Comparison of ENCODE assay signal across 26 cellular contexts in genomic region chr2:153354406-153354805, GRCh38.
DNase-seq lines count a peak whose midpoint lies in the region; ATAC-seq, FAIRE-seq and TF ChIP-seq lines count a peak whose summit lies in the region.
"Had no signal": no experiment of that assay in that cellular context is flagged by ENCODE, and none has a peak within 500 bp of the region (broad histone marks: within the 10 kb centered on the region; RNA-seq: fewer than 3 reads in every experiment).

No MANE protein-coding gene starts in this region.

- H2AFZ ChIP-seq in HCT116 (ENCODE audit: low read depth, low read length, poor library complexity, severe bottlenecking): no peak overlapping the region
- no peak overlapping the region for H2AFZ ChIP-seq in PC-9
- H2AFZ ChIP-seq: parathyroid adenoma had no signal

- H3K27me3 ChIP-seq in HCT116 (ENCODE audit: insufficient read depth, low read length): no peaks in the 10 kb centered on the region
- H3K27me3 ChIP-seq in PC-9 (ENCODE audit: insufficient read depth, low read depth): no peaks in the 10 kb centered on the region
- no peaks in the 10 kb centered on the region for H3K27me3 ChIP-seq in bronchial epithelial cell (ENCODE audit: control insufficient read depth, insufficient read depth, low read length)
- no peaks in the 10 kb centered on the region for H3K27me3 ChIP-seq in BE2C
- H3K27me3 ChIP-seq: right atrium auricular region had no signal

- TF ChIP-seq CTCF in HCT116 (IDR thresholded peaks at IDR 0.05 in 2 of 3, conservative IDR thresholded peaks at IDR 0.05 in 1 of 3; ENCODE audit: borderline replicate concordance in 1 of 3, insufficient read depth in 1 of 3, low read depth in 2 of 3, low read length in 2 of 3) (no peak), PC-9 (conservative IDR thresholded peaks at IDR 0.05) (no peak), bronchial epithelial cell (IDR thresholded peaks at IDR 0.05; ENCODE audit: insufficient read depth, low read length, severe bottlenecking) (no peak), BE2C (IDR thresholded peaks at IDR 0.05; ENCODE audit: low read depth, low read length) (no peak), GM13977 (IDR thresholded peaks at IDR 0.05; ENCODE audit: extremely low read depth, insufficient read depth, missing control alignments) (no peak)

- H3K4me1 ChIP-seq in HCT116 (ENCODE audit: control insufficient read depth in 1 of 2, insufficient read depth in 2 of 2, low read length in 2 of 2): no peaks in the 10 kb centered on the region
- no peaks in the 10 kb centered on the region for H3K4me1 ChIP-seq in PC-9 (replicated peaks; ENCODE audit: insufficient read depth)
- H3K4me1 ChIP-seq in BE2C: no peaks in the 10 kb centered on the region
- H3K4me1 ChIP-seq: parathyroid adenoma, right atrium auricular region had no signal

- no peaks in the 10 kb centered on the region for H3K9me3 ChIP-seq in HCT116 (ENCODE audit: control insufficient read depth in 1 of 2, insufficient read depth in 1 of 2, low read depth in 1 of 2, low read length in 2 of 2)
- H3K9me3 ChIP-seq in PC-9 (ENCODE audit: insufficient read depth, low read depth): no peaks in the 10 kb centered on the region
- H3K9me3 ChIP-seq in BE2C: no peaks in the 10 kb centered on the region
- H3K9me3 ChIP-seq: right atrium auricular region had no signal

- TF ChIP-seq POLR2A in HCT116 (IDR thresholded peaks at IDR 0.05; ENCODE audit: borderline replicate concordance, extremely low read depth, insufficient read depth, insufficient read length): no peak

- H3K27ac ChIP-seq in HCT116 (ENCODE audit: low read depth, low read length) (no peak overlapping the region), PC-9 (no peak overlapping the region)
- H3K27ac ChIP-seq: parathyroid adenoma, right atrium auricular region, thoracic aorta had no signal

- no peak for TF ChIP-seq RAD21 in HCT116 (IDR thresholded peaks at IDR 0.05; ENCODE audit: low read depth)

- H3K79me2 ChIP-seq in HCT116 (ENCODE audit: insufficient read depth, low read length): no peaks in the 10 kb centered on the region
- H3K79me2 ChIP-seq in PC-9 (ENCODE audit: low read depth): no peaks in the 10 kb centered on the region
- H3K79me2 ChIP-seq: parathyroid adenoma had no signal

- in situ Hi-C loops in GM13977 (cut with MboI; ENCODE audit: low pct_unique_long_range_greater_than_20kb, low sequenced_read_pairs, unreplicated experiment): no loop called here

- no peak for FAIRE-seq in bronchial epithelial cell (lab: Jason Lieb, UNC)
- FAIRE-seq: H1 had no signal

- POLR2A ChIA-PET in HCT116 (lab: Charles Lee) (no interaction called here), PC-9 (lab: Charles Lee; ENCODE audit: unreplicated experiment) (no interaction called here)

- H3K36me3 ChIP-seq in HCT116 (ENCODE audit: control insufficient read depth in 1 of 2, insufficient read depth in 2 of 2, low read length in 2 of 2) (no peaks in the 10 kb centered on the region), PC-9 (ENCODE audit: low read depth) (no peaks in the 10 kb centered on the region), bronchial epithelial cell (ENCODE audit: control insufficient read depth, insufficient read depth, low read length) (no peaks in the 10 kb centered on the region), BE2C (no peaks in the 10 kb centered on the region)
- H3K36me3 ChIP-seq: right atrium auricular region, thoracic aorta had no signal

- no TSS peak for BruUV-seq in HCT116 (replicated peaks; lab: Mats Ljungman, UMichigan)
- no TSS peak for BruUV-seq in PC-9 (replicated peaks; lab: Mats Ljungman, UMichigan)

- H3K4me3 ChIP-seq in HCT116 (replicated peaks in 1 of 2; ENCODE audit: low read depth in 1 of 2, low read length in 2 of 2) (no peak overlapping the region), PC-9 (no peak overlapping the region), bronchial epithelial cell (ENCODE audit: low read depth, low read length) (no peak overlapping the region), BE2C (ENCODE audit: low read depth, low read length) (no peak overlapping the region)
- H3K4me3 ChIP-seq: right atrium auricular region, thoracic aorta had no signal

- no peaks in the 10 kb centered on the region for H4K20me1 ChIP-seq in HCT116 (ENCODE audit: insufficient read depth)
- H4K20me1 ChIP-seq in PC-9 (ENCODE audit: insufficient read depth): no peaks in the 10 kb centered on the region

- CTCF ChIA-PET in HCT116 (lab: Charles Lee): no interaction called here
- CTCF ChIA-PET in PC-9 (lab: Charles Lee): no interaction called here

- RAD21 ChIA-PET in HCT116 (lab: Charles Lee; ENCODE audit: low non-redundant PET in 1 of 2, low total read pairs in 2 of 2, uncharacterized antibody in 2 of 2, unreplicated experiment in 2 of 2): no interaction called here

- H3K9me2 ChIP-seq in HCT116 (ENCODE audit: insufficient read depth) (no peaks in the 10 kb centered on the region), PC-9 (ENCODE audit: insufficient read depth) (no peaks in the 10 kb centered on the region)

- no peak for DNase-seq in HCT116 (ENCODE audit: low read depth, low spot score)
- peak; percentile 3 to 50 for DNase-seq in PC-9
- peak; percentile 20 for DNase-seq in bronchial epithelial cell (ENCODE audit: low read depth)
- peak; percentile 21 for DNase-seq in renal cortical epithelial cell (ENCODE audit: low read depth)
- no peak for DNase-seq in BE2C
- no peak for DNase-seq in activated CD4-positive, CD25-positive, alpha-beta regulatory T cell treated with anti-CD3 and anti-CD28 coated beads, Interleukin-2, amount 50 U/mL, for 72 hours
- no peak for DNase-seq in GM13977 (ENCODE audit: low spot score)
- no peak for DNase-seq in KG1 (lab: John Stamatoyannopoulos, UW)
- DNase-seq: activated CD4-positive, alpha-beta memory T cell treated with anti-CD3 and anti-CD28 coated beads for 36 hours; activated CD8-positive, alpha-beta memory T cell treated with anti-CD3 and anti-CD28 coated beads, Interleukin-2, amount 50 U/mL, for 48 hours; activated naive CD4-positive, alpha-beta T cell treated with Interleukin-2 at 50 U/mL for 16 hours; CD4-positive, alpha-beta memory T cell; hypothalamus; Kasumi-1; mesenchymal stem cell; NCI-H146; NCI-H446 treated with DMSO at 0.1 percent for 48 hours; NCI-H82; RPMI8226; stimulated activated CD4-positive, alpha-beta T cell treated with anti-CD3 and anti-CD28 coated beads, Interleukin-2, amount 100 ng/mL, for 24 hours; T-cell had no signal

- 0 out of 2 replicates have a peak, but pooled peaks have one; percentile 38 for ATAC-seq in HCT116
- ATAC-seq: activated CD4-positive, CD25-positive, alpha-beta regulatory T cell treated with anti-CD3 and anti-CD28 coated beads, Interleukin-2, amount 50 U/mL, for 24 hours; T-cell had no signal

- no peaks in the 10 kb centered on the region for H3F3A ChIP-seq in PC-9 (ENCODE audit: insufficient read depth, low read depth)

- H3K9ac ChIP-seq in HCT116 (ENCODE audit: low read length): no peak overlapping the region
- H3K9ac ChIP-seq: parathyroid adenoma had no signal

- intact Hi-C loops in HCT116 (cut with micrococcal nuclease): no loop called here
- intact Hi-C loops in PC-9 (cut with micrococcal nuclease; ENCODE audit: unreplicated experiment): no loop called here

- no peak overlapping the region for H3K4me2 ChIP-seq in HCT116 (ENCODE audit: low read length)
- no peak overlapping the region for H3K4me2 ChIP-seq in PC-9

TF ChIP-seq in HCT116, 20 proteins besides CTCF, POLR2A, EP300 and RAD21:
- TF ChIP-seq CBX3 (IDR thresholded peaks at IDR 0.05; ENCODE audit: low read depth) (no peak), ELF1 (IDR thresholded peaks at IDR 0.05; ENCODE audit: borderline replicate concordance, low read depth) (no peak), POLR2AphosphoS5 (IDR thresholded peaks at IDR 0.05; ENCODE audit: low read depth, low read length) (no peak), ZBTB33 (IDR thresholded peaks at IDR 0.05; ENCODE audit: extremely low read depth, insufficient replicate concordance, low read length) (no peak), FOSL1 (IDR thresholded peaks at IDR 0.05; ENCODE audit: low read depth) (no peak), ZFX (IDR thresholded peaks at IDR 0.05) (no peak), ATF3 (IDR thresholded peaks at IDR 0.05) (no peak)

Comparison
In these comparisons a context has a peak if more than half of its experiments do, and no peak if none do; other contexts are left out.
1. DNase-seq: peak in PC-9 (2 of 2), bronchial epithelial cell (single experiment) and renal cortical epithelial cell (single experiment); none in HCT116 (single experiment), BE2C (single experiment), activated CD4-positive, CD25-positive, alpha-beta regulatory T cell treated with anti-CD3 and anti-CD28 coated beads, Interleukin-2, amount 50 U/mL, for 72 hours (single experiment), GM13977 (single experiment) and KG1 (single experiment).